In genomic region chr2:8659092-8659734, GRCh38 we compare ENCODE assay signal across 16 cellular contexts. TPM values are rescaled to one million over a fixed set of nuclear protein-coding genes. Genes with fewer than 3 reads are reported as not detected.
DNase-seq lines count a peak whose midpoint lies in the region; ATAC-seq, FAIRE-seq and TF ChIP-seq lines count a peak whose summit lies in the region.
"Had no signal": no experiment of that assay in that cellular context is flagged by ENCODE, and none has a peak within 500 bp of the region (broad histone marks: within the 10 kb centered on the region; RNA-seq: fewer than 3 reads in every experiment).

No MANE protein-coding gene starts in this region.

- H2BK12ac ChIP-seq in trophoblast cell (ENCODE audit: low read length): peak overlapping the region; percentile 42

- no peaks in the 10 kb centered on the region; a peak in 1 of 4 replicates for H3K27me3 ChIP-seq in GM12878 (replicated peaks in 1 of 2; ENCODE audit: control insufficient read depth in 2 of 2, insufficient read depth in 2 of 2, low read length in 1 of 2)
- H3K27me3 ChIP-seq in trophoblast cell (ENCODE audit: insufficient read depth, low read length): no peaks in the 10 kb centered on the region
- H3K27me3 ChIP-seq in mesendoderm (ENCODE audit: insufficient read depth, low read length, poor library complexity): no peaks in the 10 kb centered on the region
- H3K27me3 ChIP-seq: Peyer's patch had no signal

- CTCF ChIA-PET in GM12878 (lab: Yijun Ruan, JAX): no interaction called here

- H3K27ac ChIP-seq in GM12878 (ENCODE audit: control insufficient read depth, insufficient read depth): no peak overlapping the region
- no peak overlapping the region for H3K27ac ChIP-seq in trophoblast cell (ENCODE audit: low read depth, low read length)
- no peak overlapping the region for H3K27ac ChIP-seq in mesendoderm (ENCODE audit: low read depth, low read length)
- H3K27ac ChIP-seq: Peyer's patch had no signal

- no peak overlapping the region for H3K56ac ChIP-seq in mesendoderm (ENCODE audit: low read length)

- H3K9ac ChIP-seq in GM12878 (ENCODE audit: control insufficient read depth, insufficient read depth, low read length) (no peak overlapping the region), trophoblast cell (ENCODE audit: low read length) (no peak overlapping the region), mesendoderm (ENCODE audit: low read length) (no peak overlapping the region)

- peaks cover 7% of the 10 kb centered on the region for H3K79me1 ChIP-seq in trophoblast cell (ENCODE audit: low read length)
- no peaks in the 10 kb centered on the region for H3K79me1 ChIP-seq in mesendoderm (ENCODE audit: low read length)

- H2AK5ac ChIP-seq in trophoblast cell (ENCODE audit: low read length) (no peak overlapping the region), mesendoderm (ENCODE audit: low read length) (no peak overlapping the region)

- no peaks in the 10 kb centered on the region for H3K36me3 ChIP-seq in GM12878 (ENCODE audit: control insufficient read depth in 2 of 2, insufficient read depth in 2 of 2, low read length in 1 of 2)
- H3K36me3 ChIP-seq in trophoblast cell (ENCODE audit: control insufficient read depth in 1 of 2, insufficient read depth in 2 of 2, low read length in 2 of 2): no peaks in the 10 kb centered on the region
- H3K36me3 ChIP-seq in mesendoderm (ENCODE audit: control insufficient read depth, insufficient read depth, low read length): no peaks in the 10 kb centered on the region
- H3K36me3 ChIP-seq: Peyer's patch had no signal

- WGBS in GM12878 (ENCODE audit: insufficient coverage, insufficient replicate concordance, low lambda C conversion rate, missing lambda C conversion rate): 35% methylated on average over 10 of the region's 10 CpGs
- WGBS in trophoblast cell (ENCODE audit: extremely low coverage, insufficient coverage, insufficient read length): no CpG with 5 or more reads among the region's 10 CpGs
- WGBS in mesendoderm (ENCODE audit: extremely low coverage, insufficient coverage, low lambda C conversion rate): no CpG with 5 or more reads among the region's 10 CpGs

- H4K8ac ChIP-seq in trophoblast cell (ENCODE audit: low read depth, low read length): no peak overlapping the region
- H4K8ac ChIP-seq in mesendoderm (ENCODE audit: low read depth, low read length): no peak overlapping the region

- BruUV-seq in GM12878 (replicated peaks; lab: Mats Ljungman, UMichigan): no TSS peak

- peak; percentile 36; the same call in 2 of the 3 replicates for ATAC-seq in GM12878

- H3K9me3 ChIP-seq in GM12878 (replicated peaks; ENCODE audit: control insufficient read depth, insufficient read depth, low read length) (no peaks in the 10 kb centered on the region; the same call in 2 of the 3 replicates), trophoblast cell (ENCODE audit: insufficient read depth, low read depth, low read length) (peaks cover 2% of the 10 kb centered on the region)
- H3K9me3 ChIP-seq: Peyer's patch had no signal

- H3K14ac ChIP-seq in trophoblast cell (ENCODE audit: low read length): no peak overlapping the region

- TF ChIP-seq EP300 in GM12878 (IDR thresholded peaks at IDR 0.05; ENCODE audit: borderline replicate concordance in 1 of 2, control insufficient read depth in 1 of 2, low read depth in 2 of 2, low read length in 2 of 2): no peak

- no peak overlapping the region for H3K4me2 ChIP-seq in GM12878 (ENCODE audit: control insufficient read depth, insufficient read depth)
- no peak overlapping the region for H3K4me2 ChIP-seq in trophoblast cell (ENCODE audit: low read length)
- no peak overlapping the region for H3K4me2 ChIP-seq in mesendoderm (ENCODE audit: low read length)

- H3K23ac ChIP-seq in trophoblast cell (ENCODE audit: low read length) (no peak overlapping the region), mesendoderm (ENCODE audit: low read length) (no peak overlapping the region)

- H3K4ac ChIP-seq in trophoblast cell (ENCODE audit: low read depth, low read length) (no peak overlapping the region), mesendoderm (ENCODE audit: low read depth, low read length) (no peak overlapping the region)

- H3K18ac ChIP-seq in trophoblast cell (ENCODE audit: low read length) (no peak overlapping the region), mesendoderm (ENCODE audit: low read length) (no peak overlapping the region)

- no peaks in the 10 kb centered on the region for H4K20me1 ChIP-seq in GM12878 (ENCODE audit: control insufficient read depth, insufficient read depth)

- in situ Hi-C loops in GM12878 (cut with MboI): no loop called here

- TF ChIP-seq CTCF in GM12878 (IDR thresholded peaks at IDR 0.05 in 2 of 3, conservative IDR thresholded peaks at IDR 0.05 in 1 of 3; ENCODE audit: control insufficient read depth in 2 of 3, extremely low read depth in 1 of 3, insufficient read depth in 1 of 3, low read depth in 3 of 3, low read length in 3 of 3): no peak

- H3K4me1 ChIP-seq in GM12878 (ENCODE audit: control insufficient read depth, insufficient read depth, low read length) (peaks cover 5% of the 10 kb centered on the region), trophoblast cell (ENCODE audit: control insufficient read depth in 1 of 2, insufficient read depth in 2 of 2, low read length in 2 of 2) (peaks cover 6 to 14% of the 10 kb centered on the region in 2 experiments), mesendoderm (ENCODE audit: control insufficient read depth, low read depth, low read length) (no peaks in the 10 kb centered on the region)
- H3K4me1 ChIP-seq: Peyer's patch had no signal

- TF ChIP-seq POLR2A in GM12878 (IDR thresholded peaks at IDR 0.05; ENCODE audit: low read depth, low read length): no peak

- H3K79me2 ChIP-seq in GM12878 (ENCODE audit: control insufficient read depth, insufficient read depth, low read length): no peaks in the 10 kb centered on the region
- no peaks in the 10 kb centered on the region for H3K79me2 ChIP-seq in trophoblast cell (ENCODE audit: control insufficient read depth, insufficient read depth, low read length, poor library complexity)
- H3K79me2 ChIP-seq in mesendoderm (ENCODE audit: control insufficient read depth, insufficient read depth, low read length): no peaks in the 10 kb centered on the region

- H3K4me3 ChIP-seq in GM12878 (no peak overlapping the region), trophoblast cell (ENCODE audit: low read depth, low read length) (no peak overlapping the region), mesendoderm (ENCODE audit: low read length) (no peak overlapping the region)
- H3K4me3 ChIP-seq: Peyer's patch had no signal

- no peak for TF ChIP-seq RAD21 in GM12878 (IDR thresholded peaks at IDR 0.05; ENCODE audit: insufficient read depth, low read depth, low read length)

- FAIRE-seq in GM12878 (lab: Jason Lieb, UNC): no peak
- FAIRE-seq: islet of Langerhans, urothelium cell line had no signal

- SMC1A ChIA-PET in GM12878 (lab: Charles Lee; ENCODE audit: uncharacterized antibody, unreplicated experiment): interaction anchor here (1.4 kb wide), 1 partner anchor 25 kb away, joined by 3 read pairs; no protein-coding TSS in a partner anchor

- H2BK5ac ChIP-seq in trophoblast cell (ENCODE audit: low read depth, low read length, poor library complexity): no peak overlapping the region
- H2BK5ac ChIP-seq in mesendoderm (ENCODE audit: low read length): no peak overlapping the region

- peak; percentile 39 for DNase-seq in NCI-H1092 (lab: John Stamatoyannopoulos, UW)
- DNase-seq in NCI-H1092 treated with DMSO at 0.1 percent for 48 hours (lab: John Stamatoyannopoulos, UW): no peak
- peak; percentile 56 for DNase-seq in NCI-H2029 treated with DMSO at 0.1 percent for 48 hours (lab: John Stamatoyannopoulos, UW)
- DNase-seq in GM12878 (ENCODE audit: low read depth, low spot score): no peak
- no peak for DNase-seq in trophoblast cell
- no peak for DNase-seq in amniotic stem cell (lab: John Stamatoyannopoulos, UW)
- DNase-seq in globus pallidus (ENCODE audit: low spot score): no peak
- no peak for DNase-seq in mesendoderm
- DNase-seq: activated CD4-positive, alpha-beta T cell treated with anti-CD3 and anti-CD28 coated beads for 48 hours; aorta; CD8-positive, alpha-beta memory T cell; NCI-H446 treated with DMSO at 0.1 percent for 48 hours; Peyer's patch; stimulated activated CD4-positive, alpha-beta T cell treated with anti-CD3 and anti-CD28 coated beads, Interleukin-2, amount 100 ng/mL, for 48 hours had no signal

- POLR2A ChIA-PET in GM12878 (lab: Charles Lee): interaction anchor here (0.5 kb wide), 1 partner anchor 139 kb away, joined by 3 read pairs; no protein-coding TSS in a partner anchor

- H2BK15ac ChIP-seq in mesendoderm (replicated peaks; ENCODE audit: low read depth): no peak overlapping the region

- H2AFZ ChIP-seq in GM12878 (ENCODE audit: control insufficient read depth, low read depth, low read length) (no peak overlapping the region), trophoblast cell (ENCODE audit: insufficient read depth, low read length, poor library complexity) (no peak overlapping the region)

- no peak overlapping the region for H2BK120ac ChIP-seq in trophoblast cell (ENCODE audit: insufficient read depth, low read length, poor library complexity)
- H2BK120ac ChIP-seq in mesendoderm (ENCODE audit: low read depth, low read length): no peak overlapping the region

- H4K12ac ChIP-seq in trophoblast cell (ENCODE audit: low read depth, low read length): no peak overlapping the region

- RAD21 ChIA-PET in GM12878 (lab: Charles Lee; ENCODE audit: unreplicated experiment): no interaction called here

- H4K5ac ChIP-seq in mesendoderm (ENCODE audit: low read length): no peak overlapping the region

- no peak overlapping the region for H4K91ac ChIP-seq in trophoblast cell (ENCODE audit: low read depth, low read length)

- intact Hi-C loops in GM12878 (cut with micrococcal nuclease; ENCODE audit: unreplicated experiment): no loop called here

RNA-seq across cellular contexts. Expression of gene ID2, which starts 22.6 kb away (rescaled TPM):
- 271 and 378 TPM in 2 replicates for total RNA-seq in GM12878 (2013; cell fraction: nucleolus; rRNA removed)
- 62.6 and 69.8 TPM in 2 replicates for total RNA-seq in GM12878 (2014; rRNA removed)
- total RNA-seq in GM12878 (2014; rRNA removed; fragmentation: Illumina TruSeq; extraction: Trizol): 37.8 and 40.4 TPM in 2 replicates
- 36.6 and 39.0 TPM in 2 replicates for total RNA-seq in GM12878 (2021)
- 6.1 TPM for polyA plus RNA-seq in GM12878 (2011; ENCODE audit: low read depth)
- polyA plus RNA-seq in GM12878 (2011; rRNA removed): 388 and 613 TPM in 2 replicates
- polyA plus RNA-seq in GM12878 (2011; cell fraction: cytosol; rRNA removed): 630 and 953 TPM in 2 replicates
- polyA plus RNA-seq in GM12878 (2011; cell fraction: nucleus; rRNA removed): 989 and 1,075 TPM in 2 replicates
- 12.6 and 14.8 TPM in 2 replicates for polyA plus RNA-seq in GM12878 (2012)
- polyA plus RNA-seq in GM12878 (2014; fragmentation: Illumina TruSeq; extraction: Trizol): 32.4 and 44.6 TPM in 2 replicates
- 10 to 100 TPM; 77.3 to 82.5 TPM for polyA plus RNA-seq in GM12878 (2014; fragmentation: Nextera tagmentation; extraction: Ambion mirVana)
- polyA plus RNA-seq in GM12878 (2014; rRNA removed): 116 and 162 TPM in 2 replicates
- polyA plus RNA-seq in GM12878 (2016; fragmentation: Nextera tagmentation; extraction: Ambion mirVana): 10 to 100 TPM; 69.1 to 81.6 TPM
- 376 and 648 TPM in 2 replicates for polyA minus RNA-seq in GM12878 (2011; rRNA and poly(A)+ RNA removed)
- 107 and 121 TPM in 2 replicates for polyA minus RNA-seq in GM12878 (2011; cell fraction: cytosol; rRNA and poly(A)+ RNA removed)
- polyA minus RNA-seq in GM12878 (2011; cell fraction: nucleus; rRNA and poly(A)+ RNA removed): 445 and 634 TPM in 2 replicates
- 277 and 280 TPM in 2 replicates for polyA plus RNA-seq in trophoblast cell (2013)
- 96.4 TPM for polyA plus RNA-seq in mesendoderm (2013, experiment 1 of 2)
- 94.7 TPM for polyA plus RNA-seq in mesendoderm (2013, experiment 2 of 2)

Comparison
In these comparisons a context has a peak if more than half of its experiments do, and no peak if none do; other contexts are left out.
1. DNase-seq: peak in NCI-H1092 (single experiment) and NCI-H2029 treated with DMSO at 0.1 percent for 48 hours (single experiment); none in NCI-H1092 treated with DMSO at 0.1 percent for 48 hours (single experiment), GM12878 (single experiment), trophoblast cell (0 of 2), amniotic stem cell (single experiment), globus pallidus (single experiment) and mesendoderm (single experiment).